Comparison of ENCODE assay signal across 8 cellular contexts in genomic region chr4:114384629-114385028, GRCh38.
DNase-seq lines count a peak whose midpoint lies in the region; ATAC-seq and TF ChIP-seq lines count a peak whose summit lies in the region.

No MANE protein-coding gene starts in this region.

- H3K4me1 ChIP-seq in upper lobe of left lung: no peaks in the 10 kb centered on the region

- H3K9me3 ChIP-seq in upper lobe of left lung: no peaks in the 10 kb centered on the region

- no peak for TF ChIP-seq EP300 in upper lobe of left lung (IDR thresholded peaks at IDR 0.05)

- H3K27me3 ChIP-seq in brain microvascular endothelial cell (replicated peaks): no peaks in the 10 kb centered on the region
- no peaks in the 10 kb centered on the region for H3K27me3 ChIP-seq in upper lobe of left lung

- ATAC-seq in upper lobe of left lung (ENCODE audit: low FRiP score in 2 of 2) (no peak), GM18858 (IDR thresholded peaks at IDR 0.05; ENCODE audit: unreplicated experiment) (no peak)

- in situ Hi-C loops in brain microvascular endothelial cell (cut with HindIII; ENCODE audit: low pct_ligation_motif_present, low sequenced_read_pairs): no loop called here

- H3K27ac ChIP-seq in brain microvascular endothelial cell: no peak overlapping the region
- no peak overlapping the region for H3K27ac ChIP-seq in upper lobe of left lung

- no peak for TF ChIP-seq POLR2A in upper lobe of left lung (IDR thresholded peaks at IDR 0.05)

- TF ChIP-seq CTCF in brain microvascular endothelial cell (IDR thresholded peaks at IDR 0.05; ENCODE audit: low read depth, low read length, missing control alignments): peak; percentile 45
- TF ChIP-seq CTCF in upper lobe of left lung (IDR thresholded peaks at IDR 0.05): peak in 3 of 6 experiments; percentile 5 to 27 (median 11)

- H3K36me3 ChIP-seq in brain microvascular endothelial cell (replicated peaks) (no peaks in the 10 kb centered on the region), upper lobe of left lung (no peaks in the 10 kb centered on the region)

- WGBS in upper lobe of left lung, 2 donors: 5 to 7% methylated on average over 4 of the region's 4 CpGs

- no peak overlapping the region for H3K4me3 ChIP-seq in brain microvascular endothelial cell (ENCODE audit: low read depth, low read length)
- H3K4me3 ChIP-seq in upper lobe of left lung: no peak overlapping the region

- DNase-seq in ELR (ENCODE audit: low read depth): peak; percentile 72
- DNase-seq in LoVo (ENCODE audit: low spot score): peak; percentile 30
- DNase-seq in brain microvascular endothelial cell: peak; percentile 46
- DNase-seq in middle frontal gyrus (ENCODE audit: extremely low spot score, low spot score): peak; percentile 36
- no peak for DNase-seq in upper lobe of left lung
- no peak for DNase-seq in stimulated activated CD4-positive, alpha-beta T cell treated with anti-CD3 and anti-CD28 coated beads, Interleukin-12 subunit alpha, Interleukin-12 subunit beta, amount 100 ng/mL, for 4 hours
- no peak for DNase-seq in SW480 (ENCODE audit: low spot score)

Comparison
In these comparisons a context has a peak if more than half of its experiments do, and no peak if none do; other contexts are left out.
1. DNase-seq: peak in ELR (single experiment), LoVo (single experiment), brain microvascular endothelial cell (single experiment) and middle frontal gyrus (single experiment); none in upper lobe of left lung (0 of 2), stimulated activated CD4-positive, alpha-beta T cell treated with anti-CD3 and anti-CD28 coated beads, Interleukin-12 subunit alpha, Interleukin-12 subunit beta, amount 100 ng/mL, for 4 hours (single experiment) and SW480 (single experiment).